In the genomic region with DNA sequence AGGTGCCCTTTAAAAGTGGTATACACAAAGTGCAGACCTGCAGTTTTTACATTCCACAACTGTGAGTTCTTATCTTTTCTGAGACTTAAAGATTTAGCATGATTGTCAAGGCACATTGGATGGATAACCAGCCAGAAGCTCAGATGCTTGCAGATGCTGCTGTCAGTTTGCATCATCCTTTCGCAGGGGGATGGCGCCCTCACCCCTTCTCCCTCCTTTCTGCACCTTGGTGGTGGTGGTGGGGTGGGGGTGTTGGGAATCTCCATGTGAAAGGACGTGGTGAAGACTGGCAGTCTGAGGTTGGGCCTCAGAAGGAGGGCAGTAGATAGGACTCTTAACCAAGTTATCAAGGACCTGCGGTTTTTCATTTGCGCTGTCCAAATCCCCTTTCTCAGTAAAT, we compare ENCODE assay signal across 19 cellular contexts.
DNase-seq lines count a peak whose midpoint lies in the region; ATAC-seq, FAIRE-seq and TF ChIP-seq lines count a peak whose summit lies in the region.
"Had no signal": no experiment of that assay in that cellular context is flagged by ENCODE, and none has a peak within 500 bp of the region (broad histone marks: within the 10 kb centered on the region; RNA-seq: fewer than 3 reads in every experiment).

No MANE protein-coding gene starts in this region.

- H3K4me2 ChIP-seq in GM23338 (peak overlapping the region; percentile 33; the same call in 1 of the 2 replicates), K562 (ENCODE audit: insufficient read depth, low read length) (no peak overlapping the region), mesenchymal stem cell (ENCODE audit: low read length, poor library complexity, severe bottlenecking) (no peak overlapping the region)
- H3K4me2 ChIP-seq: BLaER1 had no signal

- 0% methylated on average over 5 of the region's 5 CpGs for WGBS in K562 (ENCODE audit: insufficient coverage, low coverage, missing lambda C conversion rate)
- 74% methylated on average over 5 of the region's 5 CpGs for WGBS in mesenchymal stem cell

- H2BK12ac ChIP-seq in mesenchymal stem cell (ENCODE audit: low read length in 2 of 2) = peak overlapping the region; percentile 18 to 29

- no peaks in the 10 kb centered on the region for H3K36me3 Mint-ChIP-seq in GM23338 (ENCODE audit: low read depth)
- H3K36me3 Mint-ChIP-seq in endothelial cell (ENCODE audit: low read depth, unreplicated experiment) = no peaks in the 10 kb centered on the region

- no peak for TF ChIP-seq EP300 in K562 (IDR thresholded peaks at IDR 0.05; ENCODE audit: low read length)

- H3K27ac ChIP-seq in GM23338 (ENCODE audit: low read depth) (no peak overlapping the region), K562 (ENCODE audit: extremely low read depth, low read depth, low read length) (no peak overlapping the region), mesenchymal stem cell (ENCODE audit: low read length, poor library complexity, severe bottlenecking) (no peak overlapping the region)
- H3K27ac ChIP-seq: BLaER1, Peyer's patch had no signal

- CTCF ChIA-PET in K562 (lab: Yijun Ruan, JAX; ENCODE audit: low intra/inter-chr PET ratio) = no interaction called here

- H3K9me3 Mint-ChIP-seq in GM23338 = no peaks in the 10 kb centered on the region; the same call in 2 of the 3 replicates
- no peaks in the 10 kb centered on the region for H3K9me3 Mint-ChIP-seq in endothelial cell (ENCODE audit: unreplicated experiment)
- H3K9me3 Mint-ChIP-seq: CD4-positive, alpha-beta T cell had no signal

- intact Hi-C loops in K562 (cut with micrococcal nuclease) = no loop called here

- H3F3A ChIP-seq in GM23338 (replicated peaks; ENCODE audit: low read depth) = no peaks in the 10 kb centered on the region

- H4K20me1 ChIP-seq in GM23338 (replicated peaks; ENCODE audit: insufficient read depth) = no peaks in the 10 kb centered on the region
- H4K20me1 ChIP-seq in K562 (replicated peaks; ENCODE audit: control insufficient read depth, insufficient read depth, low read length) = no peaks in the 10 kb centered on the region
- H4K20me1 ChIP-seq: BLaER1 had no signal

- BruUV-seq in K562 (replicated peaks; lab: Mats Ljungman, UMichigan) = no TSS peak

- no peak for TF ChIP-seq RAD21 in K562 (CRISPR knock-in tag; conservative IDR thresholded peaks at IDR 0.05 in 1 of 2, IDR thresholded peaks at IDR 0.05 in 1 of 2)

- H3K27me3 Mint-ChIP-seq in GM23338 (ENCODE audit: insufficient read depth, low read depth, poor library complexity) (peaks cover 7% of the 10 kb centered on the region), endothelial cell (ENCODE audit: unreplicated experiment) (peaks cover 4% of the 10 kb centered on the region)
- H3K27me3 Mint-ChIP-seq: CD4-positive, alpha-beta T cell had no signal

- H3K4me3 Mint-ChIP-seq in GM23338 (no peak overlapping the region), endothelial cell (ENCODE audit: unreplicated experiment) (no peak overlapping the region)
- H3K4me3 Mint-ChIP-seq: CD4-positive, alpha-beta T cell had no signal

- H3K9me1 ChIP-seq in K562 (ENCODE audit: control insufficient read depth, insufficient read depth, low read length) = no peaks in the 10 kb centered on the region

- H2AFZ ChIP-seq in GM23338 = no peak overlapping the region
- no peak overlapping the region for H2AFZ ChIP-seq in K562 (ENCODE audit: low read depth, low read length)
- H2AFZ ChIP-seq in mesenchymal stem cell (ENCODE audit: low read depth, low read length) = no peak overlapping the region

- no peaks in the 10 kb centered on the region for H3K9me3 ChIP-seq in K562 (replicated peaks; ENCODE audit: control insufficient read depth, insufficient read depth, low read depth, low read length)
- H3K9me3 ChIP-seq in mesenchymal stem cell (ENCODE audit: control insufficient read depth, low read length) = no peaks in the 10 kb centered on the region
- H3K9me3 ChIP-seq: BLaER1, Peyer's patch had no signal

- no peak overlapping the region for H2BK5ac ChIP-seq in mesenchymal stem cell (ENCODE audit: low read depth, low read length, poor library complexity, severe bottlenecking)

- H3K9ac ChIP-seq in K562 (ENCODE audit: insufficient read depth in 1 of 2, low read depth in 2 of 2, low read length in 2 of 2) = no peak overlapping the region
- no peak overlapping the region for H3K9ac ChIP-seq in mesenchymal stem cell (ENCODE audit: low read length)
- H3K9ac ChIP-seq: BLaER1 had no signal

- no peak overlapping the region for H3K18ac ChIP-seq in mesenchymal stem cell (ENCODE audit: low read depth in 1 of 2, low read length in 2 of 2)

- H3K79me1 ChIP-seq in mesenchymal stem cell (replicated peaks; ENCODE audit: low read length, poor library complexity, severe bottlenecking) = no peaks in the 10 kb centered on the region

- no peak overlapping the region for H2AK5ac ChIP-seq in mesenchymal stem cell (ENCODE audit: low read length, severe bottlenecking)

- H4K91ac ChIP-seq in mesenchymal stem cell (ENCODE audit: low read length) = no peak overlapping the region

- in situ Hi-C loops in K562 (cut with MboI) = no loop called here

- TF ChIP-seq CTCF in GM23338 (conservative IDR thresholded peaks at IDR 0.05; ENCODE audit: low read depth in 2 of 2) = peak; percentile 23 to 68; a peak in 3 of 4 replicates
- TF ChIP-seq CTCF in K562 (IDR thresholded peaks at IDR 0.05 in 2 of 3, conservative IDR thresholded peaks at IDR 0.05 in 1 of 3; ENCODE audit: insufficient read depth in 2 of 3, low read depth in 1 of 3, low read length in 3 of 3) = no peak
- TF ChIP-seq CTCF in endothelial cell (IDR thresholded peaks at IDR 0.05; ENCODE audit: unreplicated experiment) = no peak

- H3K27me3 ChIP-seq in GM23338 (ENCODE audit: insufficient read depth) (no peaks in the 10 kb centered on the region), K562 (ENCODE audit: control insufficient read depth in 2 of 2, insufficient read depth in 2 of 2, low read length in 2 of 2) (no peaks in the 10 kb centered on the region), mesenchymal stem cell (ENCODE audit: control insufficient read depth in 1 of 2, insufficient read depth in 1 of 2, low read length in 2 of 2) (peaks cover 2 to 6% of the 10 kb centered on the region in 2 experiments)
- H3K27me3 ChIP-seq: BLaER1, Peyer's patch had no signal

- H3K79me2 ChIP-seq in GM23338 (replicated peaks; ENCODE audit: insufficient read depth) (no peaks in the 10 kb centered on the region), K562 (ENCODE audit: control insufficient read depth, insufficient read depth, low read length) (no peaks in the 10 kb centered on the region)

- no peak for FAIRE-seq in K562 (lab: Jason Lieb, UNC)
- FAIRE-seq: G401.6, GM12892 had no signal

- H3K4me1 Mint-ChIP-seq in GM23338 (peaks cover 42% of the 10 kb centered on the region), endothelial cell (ENCODE audit: unreplicated experiment) (peaks cover 3% of the 10 kb centered on the region)

- TF ChIP-seq POLR2A in K562 (conservative IDR thresholded peaks at IDR 0.05) = no peak

- no peaks in the 10 kb centered on the region for H3K36me3 ChIP-seq in GM23338 (ENCODE audit: insufficient read depth)
- no peaks in the 10 kb centered on the region for H3K36me3 ChIP-seq in K562 (ENCODE audit: control insufficient read depth, insufficient read depth, low read length)
- H3K36me3 ChIP-seq in mesenchymal stem cell (ENCODE audit: control insufficient read depth in 1 of 2, insufficient read depth in 2 of 2, low read depth in 1 of 2, low read length in 2 of 2) = no peaks in the 10 kb centered on the region
- H3K36me3 ChIP-seq: BLaER1, Peyer's patch had no signal

- H3K9me2 ChIP-seq in GM23338 (ENCODE audit: insufficient read depth) = 0 out of 2 replicates have a peak, but pooled peaks cover 4% of the 10 kb centered on the region

- DNase-seq in GM23338 (ENCODE audit: low spot score) (peak; percentile 45), NCI-H226 (peak; percentile 14), K562 (ENCODE audit: extremely low read depth in 1 of 4, low spot score in 3 of 4) (no peak), mesenchymal stem cell (no peak), NOMO-1 (lab: John Stamatoyannopoulos, UW; ENCODE audit: unreplicated experiment in 2 of 2) (no peak), endothelial cell (ENCODE audit: low spot score) (no peak)
- no peak for DNase-seq in stimulated activated naive CD4-positive, alpha-beta T cell (lab: John Stamatoyannopoulos, UW)
- DNase-seq: CD4-positive, alpha-beta T cell; COR-L47; GOT3; KBM-7; NCI-H1694; NCI-H2081; NCI-H69; Peyer's patch; T-helper 1 cell had no signal

- no peak overlapping the region for H3K4ac ChIP-seq in mesenchymal stem cell (ENCODE audit: low read depth in 1 of 2, low read length in 2 of 2)

- no peak overlapping the region for H3K23ac ChIP-seq in mesenchymal stem cell (ENCODE audit: low read length in 2 of 2)

- POLR2A ChIA-PET in K562 (lab: Yijun Ruan, JAX) = no interaction called here

- H4K8ac ChIP-seq in mesenchymal stem cell (ENCODE audit: low read length) = no peak overlapping the region

- no peak overlapping the region for H3K27ac Mint-ChIP-seq in GM23338
- H3K27ac Mint-ChIP-seq in endothelial cell (ENCODE audit: unreplicated experiment) = no peak overlapping the region
- H3K27ac Mint-ChIP-seq: CD4-positive, alpha-beta T cell had no signal

- H2BK120ac ChIP-seq in mesenchymal stem cell (ENCODE audit: low read depth, low read length) = no peak overlapping the region

- H3K4me1 ChIP-seq in GM23338 (ENCODE audit: insufficient read depth) (peaks cover 33% of the 10 kb centered on the region), K562 (replicated peaks in 1 of 2; ENCODE audit: control insufficient read depth in 2 of 2, insufficient read depth in 2 of 2, low read length in 2 of 2) (no peaks in the 10 kb centered on the region), mesenchymal stem cell (ENCODE audit: control insufficient read depth, insufficient read depth, low read depth, low read length) (no peaks in the 10 kb centered on the region)
- H3K4me1 ChIP-seq: BLaER1, Peyer's patch had no signal

- H3K4me3 ChIP-seq in GM23338 = no peak overlapping the region
- H3K4me3 ChIP-seq in K562 = no peak overlapping the region
- H3K4me3 ChIP-seq in mesenchymal stem cell (ENCODE audit: insufficient read depth in 1 of 2, low read depth in 1 of 2, low read length in 2 of 2) = no peak overlapping the region
- H3K4me3 ChIP-seq: BLaER1, Peyer's patch had no signal

- no peak overlapping the region for H3K14ac ChIP-seq in mesenchymal stem cell (ENCODE audit: low read length in 2 of 2)

- no peak overlapping the region for H2BK15ac ChIP-seq in mesenchymal stem cell (ENCODE audit: low read depth, poor library complexity, severe bottlenecking)

- ATAC-seq in GM23338 (peak; percentile 87), K562 (no peak)

Comparison
In these comparisons a context has a peak if more than half of its experiments do, and no peak if none do; other contexts are left out.
1. DNase-seq: peak in GM23338 (single experiment) and NCI-H226 (single experiment); none in K562 (0 of 4), mesenchymal stem cell (single experiment), NOMO-1 (0 of 2), endothelial cell (single experiment) and stimulated activated naive CD4-positive, alpha-beta T cell (0 of 6).
2. CTCF ChIP-seq: peak in GM23338 (2 of 2); none in K562 (0 of 3) and endothelial cell (single experiment).